12 cellular contexts compared by ENCODE assay signal in the genomic region with DNA sequence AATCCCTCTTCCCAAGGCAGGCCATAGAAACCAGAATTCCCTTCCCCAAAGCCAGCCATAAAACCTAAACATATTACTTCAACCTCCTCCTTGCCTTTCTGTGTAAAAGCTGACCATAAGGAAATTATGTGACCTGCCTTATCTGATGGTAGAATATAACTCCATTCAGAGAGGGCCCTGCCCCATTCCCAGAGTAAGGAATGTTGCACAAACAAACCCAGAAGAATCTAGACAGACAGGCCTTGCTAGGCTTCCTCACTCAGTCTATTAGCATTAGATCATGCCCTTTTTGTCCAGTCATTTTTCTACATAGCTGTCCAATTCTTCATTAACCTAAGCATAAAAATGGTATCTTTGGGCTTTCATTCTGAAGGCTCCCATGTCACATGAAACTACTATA. TPM values are rescaled to one million over a fixed set of nuclear protein-coding genes. Genes with fewer than 3 reads are reported as not detected.
DNase-seq lines count a peak whose midpoint lies in the region; ATAC-seq and TF ChIP-seq lines count a peak whose summit lies in the region.
"Had no signal": no experiment of that assay in that cellular context is flagged by ENCODE, and none has a peak within 500 bp of the region (broad histone marks: within the 10 kb centered on the region; RNA-seq: fewer than 3 reads in every experiment).

No MANE protein-coding gene starts in this region.

- no peak overlapping the region for H3K27ac ChIP-seq in mesenchymal stem cell (ENCODE audit: low read length, poor library complexity, severe bottlenecking)
- peak overlapping the region; percentile 71 to 74 for H3K27ac ChIP-seq in uterus
- no peak overlapping the region for H3K27ac ChIP-seq in A673 (ENCODE audit: low read depth, low read length, poor library complexity, severe bottlenecking)
- H3K27ac ChIP-seq: SJSA1 had no signal

- H3K9ac ChIP-seq in mesenchymal stem cell (ENCODE audit: low read length), result peak overlapping the region; percentile 76

- peak overlapping the region; percentile 76 for H3K4me3 Mint-ChIP-seq in activated naive CD8-positive, alpha-beta T cell treated with anti-CD3 and anti-CD28 coated beads, Interleukin-2, amount 50 U/mL, for 24 hours

- H3K36me3 ChIP-seq in mesenchymal stem cell (ENCODE audit: control insufficient read depth in 1 of 2, insufficient read depth in 2 of 2, low read depth in 1 of 2, low read length in 2 of 2), result no peaks in the 10 kb centered on the region
- H3K36me3 ChIP-seq in uterus, result peaks cover 0 to 2% of the 10 kb centered on the region in 2 donors
- no peaks in the 10 kb centered on the region for H3K36me3 ChIP-seq in A673 (ENCODE audit: insufficient read depth, low read length, poor library complexity, severe bottlenecking)
- H3K36me3 ChIP-seq in BE2C, result no peaks in the 10 kb centered on the region
- H3K36me3 ChIP-seq: SJSA1 had no signal

- H3K79me1 ChIP-seq in mesenchymal stem cell (replicated peaks; ENCODE audit: low read length, poor library complexity, severe bottlenecking), result no peaks in the 10 kb centered on the region

- no peak overlapping the region for H2BK15ac ChIP-seq in mesenchymal stem cell (ENCODE audit: low read depth, poor library complexity, severe bottlenecking)

- H4K91ac ChIP-seq in mesenchymal stem cell (ENCODE audit: low read length), result no peak overlapping the region

- H3K4me2 ChIP-seq in mesenchymal stem cell (ENCODE audit: low read length, poor library complexity, severe bottlenecking), result no peak overlapping the region

- H2AFZ ChIP-seq in mesenchymal stem cell (ENCODE audit: low read depth, low read length), result no peak overlapping the region

- POLR2A ChIA-PET in A673 (lab: Charles Lee; ENCODE audit: low non-redundant PET), result no interaction called here

- no peak for TF ChIP-seq CTCF in uterus (IDR thresholded peaks at IDR 0.05)
- TF ChIP-seq CTCF in A673 (conservative IDR thresholded peaks at IDR 0.05; ENCODE audit: low read depth, low read length), result no peak
- no peak for TF ChIP-seq CTCF in BE2C (IDR thresholded peaks at IDR 0.05; ENCODE audit: low read depth, low read length)

- intact Hi-C loops in uterus (cut with DNase I; ENCODE audit: low total_unique reads) (no loop called here), A673 (cut with micrococcal nuclease; ENCODE audit: unreplicated experiment) (no loop called here)

- H3K27me3 Mint-ChIP-seq in activated naive CD8-positive, alpha-beta T cell treated with anti-CD3 and anti-CD28 coated beads, Interleukin-2, amount 50 U/mL, for 24 hours, result no peaks in the 10 kb centered on the region

- H3K23ac ChIP-seq in mesenchymal stem cell (ENCODE audit: low read length in 2 of 2), result no peak overlapping the region

- no peak for TF ChIP-seq POLR2A in uterus (IDR thresholded peaks at IDR 0.05)

- H3K18ac ChIP-seq in mesenchymal stem cell (ENCODE audit: low read depth in 1 of 2, low read length in 2 of 2), result no peak overlapping the region

- DNase-seq in activated naive CD4-positive, alpha-beta T cell treated with anti-CD3 and anti-CD28 coated beads, Interleukin-2, amount 50 U/mL, for 72 hours (ENCODE audit: low spot score in 2 of 2), result no peak
- no peak for DNase-seq in activated naive CD4-positive, alpha-beta T cell treated with anti-CD3 and anti-CD28 coated beads, Interleukin-2, amount 50 U/mL, for 16 hours
- no peak for DNase-seq in activated naive CD8-positive, alpha-beta T cell treated with anti-CD3 and anti-CD28 coated beads, Interleukin-2, amount 50 U/mL, for 24 hours
- DNase-seq in mesenchymal stem cell (peak; percentile 24), uterus (no peak), A673 (ENCODE audit: low spot score) (no peak), BE2C (no peak)
- DNase-seq: activated CD4-positive, CD25-positive, alpha-beta regulatory T cell treated with anti-CD3 and anti-CD28 coated beads, Interleukin-2, amount 50 U/mL, for 72 hours; effector CD4-positive, alpha-beta T cell; NCI-H524 had no signal

- H2BK5ac ChIP-seq in mesenchymal stem cell (ENCODE audit: low read depth, low read length, poor library complexity, severe bottlenecking), result no peak overlapping the region

- no peak overlapping the region for H2BK120ac ChIP-seq in mesenchymal stem cell (ENCODE audit: low read depth, low read length)

- H3K9me3 Mint-ChIP-seq in activated naive CD4-positive, alpha-beta T cell treated with anti-CD3 and anti-CD28 coated beads, Interleukin-2, amount 50 U/mL, for 72 hours, result peaks cover 3 to 5% of the 10 kb centered on the region in 2 donors
- H3K9me3 Mint-ChIP-seq in activated naive CD8-positive, alpha-beta T cell treated with anti-CD3 and anti-CD28 coated beads, Interleukin-2, amount 50 U/mL, for 24 hours, result no peaks in the 10 kb centered on the region

- H3K27ac Mint-ChIP-seq in activated naive CD4-positive, alpha-beta T cell treated with anti-CD3 and anti-CD28 coated beads, Interleukin-2, amount 50 U/mL, for 72 hours, result peak overlapping the region; percentile 81 to 83
- H3K27ac Mint-ChIP-seq in activated naive CD8-positive, alpha-beta T cell treated with anti-CD3 and anti-CD28 coated beads, Interleukin-2, amount 50 U/mL, for 24 hours, result peak overlapping the region; percentile 91

- H3K4ac ChIP-seq in mesenchymal stem cell (ENCODE audit: low read depth in 1 of 2, low read length in 2 of 2), result no peak overlapping the region

- H3K14ac ChIP-seq in mesenchymal stem cell (ENCODE audit: low read length in 2 of 2), result no peak overlapping the region

- H3K9me3 ChIP-seq in mesenchymal stem cell (ENCODE audit: control insufficient read depth, low read length) (peaks cover 2% of the 10 kb centered on the region), uterus (no peaks in the 10 kb centered on the region), A673 (ENCODE audit: low read depth, low read length, poor library complexity, severe bottlenecking) (no peaks in the 10 kb centered on the region), BE2C (no peaks in the 10 kb centered on the region)
- H3K9me3 ChIP-seq: SJSA1 had no signal

- no peaks in the 10 kb centered on the region for H3K4me1 ChIP-seq in mesenchymal stem cell (ENCODE audit: control insufficient read depth, insufficient read depth, low read depth, low read length)
- peaks cover 0 to 3% of the 10 kb centered on the region in 2 donors for H3K4me1 ChIP-seq in uterus
- H3K4me1 ChIP-seq in A673 (ENCODE audit: insufficient read depth, low read length, poor library complexity, severe bottlenecking), result no peaks in the 10 kb centered on the region
- H3K4me1 ChIP-seq in BE2C, result peaks cover 3% of the 10 kb centered on the region; the same call in 1 of the 2 replicates

- ATAC-seq in activated naive CD4-positive, alpha-beta T cell treated with anti-CD3 and anti-CD28 coated beads, Interleukin-2, amount 50 U/mL, for 72 hours, result no peak
- ATAC-seq in activated naive CD8-positive, alpha-beta T cell treated with anti-CD3 and anti-CD28 coated beads, Interleukin-2, amount 50 U/mL, for 24 hours, result no peak
- no peak for ATAC-seq in HG02759 (IDR thresholded peaks at IDR 0.05; ENCODE audit: unreplicated experiment)

- no peaks in the 10 kb centered on the region for H3K36me3 Mint-ChIP-seq in activated naive CD4-positive, alpha-beta T cell treated with anti-CD3 and anti-CD28 coated beads, Interleukin-2, amount 50 U/mL, for 72 hours
- no peaks in the 10 kb centered on the region for H3K36me3 Mint-ChIP-seq in activated naive CD8-positive, alpha-beta T cell treated with anti-CD3 and anti-CD28 coated beads, Interleukin-2, amount 50 U/mL, for 24 hours (ENCODE audit: low read depth)

- no peak overlapping the region for H2BK12ac ChIP-seq in mesenchymal stem cell (ENCODE audit: low read length in 2 of 2)

- no peak overlapping the region for H2AK5ac ChIP-seq in mesenchymal stem cell (ENCODE audit: low read length, severe bottlenecking)

- CTCF ChIA-PET in A673 (lab: Charles Lee), result no interaction called here

- H3K4me1 Mint-ChIP-seq in activated naive CD8-positive, alpha-beta T cell treated with anti-CD3 and anti-CD28 coated beads, Interleukin-2, amount 50 U/mL, for 24 hours, result peaks cover 46% of the 10 kb centered on the region

- H3K4me3 ChIP-seq in mesenchymal stem cell (ENCODE audit: insufficient read depth in 1 of 2, low read depth in 1 of 2, low read length in 2 of 2) (no peak overlapping the region), uterus (no peak overlapping the region), A673 (ENCODE audit: low read depth, low read length, poor library complexity, severe bottlenecking) (no peak overlapping the region), BE2C (ENCODE audit: low read depth, low read length) (no peak overlapping the region)
- H3K4me3 ChIP-seq: SJSA1 had no signal

- no peak overlapping the region for H4K8ac ChIP-seq in mesenchymal stem cell (ENCODE audit: low read length)

- H3K27me3 ChIP-seq in mesenchymal stem cell (ENCODE audit: control insufficient read depth in 1 of 2, insufficient read depth in 1 of 2, low read length in 2 of 2) (no peaks in the 10 kb centered on the region), uterus (no peaks in the 10 kb centered on the region), A673 (replicated peaks; ENCODE audit: insufficient read depth, low read depth, low read length, poor library complexity) (no peaks in the 10 kb centered on the region), BE2C (no peaks in the 10 kb centered on the region)
- H3K27me3 ChIP-seq: SJSA1 had no signal

- no TSS peak for BruUV-seq in A673 (replicated peaks; lab: Mats Ljungman, UMichigan)

RNA-seq across cellular contexts. Expression of a gene that starts 17.8 kb away (rescaled TPM):
- under 1 TPM; 0.46 to 0.80 TPM for total RNA-seq in activated naive CD4-positive, alpha-beta T cell treated with anti-CD3 and anti-CD28 coated beads, Interleukin-2, amount 50 U/mL, for 72 hours
- not detected for polyA plus RNA-seq in mesenchymal stem cell (2013, experiment 1 of 2)
- not detected for polyA plus RNA-seq in mesenchymal stem cell (2013, experiment 2 of 2)
- total RNA-seq in uterus, result not detected
- not detected in 2 replicates for total RNA-seq in A673 (2021)
- not detected for polyA plus RNA-seq in BE2C (2012; ENCODE audit: insufficient read depth, insufficient read length, low read depth)
- total RNA-seq: SJSA1 had no signal

RNA-seq across cellular contexts. Expression of a gene that starts 46.1 kb away (rescaled TPM):
- not detected for total RNA-seq in activated naive CD4-positive, alpha-beta T cell treated with anti-CD3 and anti-CD28 coated beads, Interleukin-2, amount 50 U/mL, for 72 hours
- polyA plus RNA-seq in mesenchymal stem cell (2013, experiment 1 of 2), result not detected
- not detected for polyA plus RNA-seq in mesenchymal stem cell (2013, experiment 2 of 2)
- total RNA-seq in uterus (not detected), A673 (2021) (not detected in 2 replicates)
- polyA plus RNA-seq in BE2C (2012; ENCODE audit: insufficient read depth, insufficient read length, low read depth), result not detected
- total RNA-seq: SJSA1 had no signal

Comparison
In these comparisons a context has a peak if more than half of its experiments do, and no peak if none do; other contexts are left out.
1. H3K27ac ChIP-seq: peak in uterus (2 of 2); none in mesenchymal stem cell (single experiment) and A673 (single experiment).